Comparison of ENCODE assay signal across 8 cellular contexts in the genomic region with DNA sequence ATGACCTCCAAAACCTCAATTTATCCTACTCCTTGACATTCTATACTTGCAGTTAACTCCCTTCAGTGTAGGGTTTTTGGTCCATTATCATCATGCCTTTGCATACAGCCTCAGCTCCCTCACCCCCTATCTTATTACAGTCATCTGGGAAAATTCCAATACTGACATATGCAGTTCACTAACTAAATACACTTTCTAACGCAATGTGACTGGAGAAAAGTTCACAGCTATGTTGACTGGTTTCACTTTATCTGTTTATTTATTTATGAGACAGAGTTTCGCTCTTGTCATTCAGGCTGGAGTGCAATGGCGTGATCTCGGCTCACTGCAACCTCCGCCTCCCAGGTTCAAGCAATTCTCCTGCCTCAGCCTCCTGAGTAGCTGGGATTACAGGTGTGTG.
"Had no signal": no experiment of that assay in that cellular context is flagged by ENCODE, and none has a peak within 500 bp of the region (broad histone marks: within the 10 kb centered on the region; RNA-seq: fewer than 3 reads in every experiment).

No MANE protein-coding gene starts in this region.

- H3K27ac ChIP-seq: GM23248, HL-60 had no signal

- DNase-seq: GM23248, GOT3, H7, HFFc6, IMR-90 had no signal

- H3K36me3 ChIP-seq: HAP-1 had no signal

- H2AFZ ChIP-seq: GM23248 had no signal

- H3K4me3 ChIP-seq: GM23248, HAP-1 had no signal

- H3K4me1 ChIP-seq: HAP-1 had no signal

- H3K4me3 Mint-ChIP-seq: HFFc6 had no signal

- ATAC-seq: HCT116 had no signal

- H3K9me3 Mint-ChIP-seq: HFFc6 had no signal

- H3K27ac Mint-ChIP-seq: HFFc6 had no signal

- H3K9me3 ChIP-seq: HAP-1 had no signal

- H3K9ac ChIP-seq: GM23248 had no signal
